Comparison of ENCODE assay signal across 1 cellular context in the genomic region with DNA sequence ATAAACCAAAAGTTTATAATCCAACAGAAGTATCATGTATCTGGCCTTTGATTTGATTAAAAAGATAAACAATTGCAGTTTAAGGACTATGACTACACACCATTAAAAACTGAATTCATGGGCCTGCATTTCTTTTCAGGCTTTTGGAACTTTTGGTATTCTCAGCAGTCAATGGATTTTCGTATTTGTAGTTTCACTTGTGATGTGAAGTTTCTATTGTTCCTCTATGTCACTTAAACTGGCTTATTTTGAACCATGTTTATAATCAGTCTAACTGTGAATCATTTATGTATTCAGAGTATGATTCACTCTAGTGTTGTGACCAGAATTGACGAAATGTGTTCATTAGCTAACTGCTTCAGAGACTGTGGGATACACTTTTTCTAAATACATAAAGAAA.
TF ChIP-seq lines count a peak whose summit lies in the region.

No MANE protein-coding gene starts in this region.

TF ChIP-seq in HEK293, 187 proteins besides CTCF, POLR2A, EP300 and RAD21:
- TF ChIP-seq, protein P1, sequence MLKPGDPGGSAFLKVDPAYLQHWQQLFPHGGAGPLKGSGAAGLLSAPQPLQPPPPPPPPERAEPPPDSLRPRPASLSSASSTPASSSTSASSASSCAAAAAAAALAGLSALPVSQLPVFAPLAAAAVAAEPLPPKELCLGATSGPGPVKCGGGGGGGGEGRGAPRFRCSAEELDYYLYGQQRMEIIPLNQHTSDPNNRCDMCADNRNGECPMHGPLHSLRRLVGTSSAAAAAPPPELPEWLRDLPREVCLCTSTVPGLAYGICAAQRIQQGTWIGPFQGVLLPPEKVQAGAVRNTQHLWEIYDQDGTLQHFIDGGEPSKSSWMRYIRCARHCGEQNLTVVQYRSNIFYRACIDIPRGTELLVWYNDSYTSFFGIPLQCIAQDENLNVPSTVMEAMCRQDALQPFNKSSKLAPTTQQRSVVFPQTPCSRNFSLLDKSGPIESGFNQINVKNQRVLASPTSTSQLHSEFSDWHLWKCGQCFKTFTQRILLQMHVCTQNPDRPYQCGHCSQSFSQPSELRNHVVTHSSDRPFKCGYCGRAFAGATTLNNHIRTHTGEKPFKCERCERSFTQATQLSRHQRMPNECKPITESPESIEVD (tag by site-specific recombination; IDR thresholded peaks at IDR 0.05) = peak; percentile 61
- TF ChIP-seq MEIS1 (CRISPR knock-in tag; IDR thresholded peaks at IDR 0.05; ENCODE audit: borderline replicate concordance) = no peak
